16 cellular contexts compared by ENCODE assay signal in genomic region chr4:185099024-185099682, GRCh38. TPM values are rescaled to one million over a fixed set of nuclear protein-coding genes. Genes with fewer than 3 reads are reported as not detected.
A peak's percentile ranks its signal among the peaks of the same experiment; 100 is the strongest.
DNase-seq lines count a peak whose midpoint lies in the region; TF ChIP-seq lines count a peak whose summit lies in the region.
"Had no signal": no experiment of that assay in that cellular context is flagged by ENCODE, and none has a peak within 500 bp of the region (broad histone marks: within the 10 kb centered on the region; RNA-seq: fewer than 3 reads in every experiment).

No MANE protein-coding gene starts in this region.

- H3K4me3 ChIP-seq in SJCRH30 (no peak overlapping the region), fibroblast of pulmonary artery (replicated peaks; ENCODE audit: low read depth, low read length) (no peak overlapping the region), mesendoderm (ENCODE audit: low read length) (no peak overlapping the region), SK-N-SH (ENCODE audit: low read depth in 2 of 2, low read length in 1 of 2) (no peak overlapping the region)
- H3K4me3 ChIP-seq: A549 had no signal

- no peak overlapping the region for H4K8ac ChIP-seq in mesendoderm (ENCODE audit: low read depth, low read length)

- H3K4me2 ChIP-seq in mesendoderm (ENCODE audit: low read length) (no peak overlapping the region), SK-N-SH (no peak overlapping the region)
- H3K4me2 ChIP-seq: A549 had no signal

- no peak overlapping the region for H2AFZ ChIP-seq in SK-N-SH (ENCODE audit: low read depth)

- TF ChIP-seq CTCF in fibroblast of pulmonary artery (IDR thresholded peaks at IDR 0.05; ENCODE audit: low read length, missing control alignments) (peak; percentile 25), SK-N-SH (IDR thresholded peaks at IDR 0.05) (no peak)

- H3K9ac ChIP-seq in mesendoderm (ENCODE audit: low read length), result no peak overlapping the region
- no peak overlapping the region for H3K9ac ChIP-seq in SK-N-SH

- POLR2A ChIA-PET in SK-N-SH (lab: Yijun Ruan, JAX), result no interaction called here

- H2BK120ac ChIP-seq in mesendoderm (ENCODE audit: low read depth, low read length), result no peak overlapping the region

- H3K27ac ChIP-seq in SJCRH30 (no peak overlapping the region), mesendoderm (ENCODE audit: low read depth, low read length) (no peak overlapping the region), SK-N-SH (ENCODE audit: low read depth in 2 of 2, low read length in 1 of 2) (no peak overlapping the region)
- H3K27ac ChIP-seq: A549 had no signal

- CTCF ChIA-PET in SK-N-SH (lab: Yijun Ruan, JAX), result interaction anchor here (1.2 to 9.6 kb wide), 12 partner anchors 9 to 835 kb away, joined by 3 to 157 read pairs (median 4); partner anchors contain the start of gene SLC25A4

- no peak overlapping the region for H4K5ac ChIP-seq in mesendoderm (ENCODE audit: low read length)

- H3K4me1 ChIP-seq in SJCRH30, result peaks cover 11% of the 10 kb centered on the region
- H3K4me1 ChIP-seq in mesendoderm (ENCODE audit: control insufficient read depth, low read depth, low read length), result no peaks in the 10 kb centered on the region
- H3K4me1 ChIP-seq in SK-N-SH (ENCODE audit: control insufficient read depth in 1 of 2, insufficient read depth in 2 of 2, low read depth in 1 of 2, low read length in 1 of 2), result peaks cover 0 to 16% of the 10 kb centered on the region in 2 experiments; a peak in 1 of 4 replicates
- H3K4me1 ChIP-seq: A549 had no signal

- no peak overlapping the region for H3K56ac ChIP-seq in mesendoderm (ENCODE audit: low read length)

- H3K18ac ChIP-seq in mesendoderm (ENCODE audit: low read length), result no peak overlapping the region

- H3F3A ChIP-seq in SK-N-SH (replicated peaks; ENCODE audit: insufficient read depth), result no peaks in the 10 kb centered on the region

- H3K4ac ChIP-seq in mesendoderm (ENCODE audit: low read depth, low read length), result no peak overlapping the region

- H3K79me1 ChIP-seq in mesendoderm (ENCODE audit: low read length), result no peaks in the 10 kb centered on the region

- no peak overlapping the region for H2BK15ac ChIP-seq in mesendoderm (replicated peaks; ENCODE audit: low read depth)

- no peaks in the 10 kb centered on the region for H3K79me2 ChIP-seq in mesendoderm (ENCODE audit: control insufficient read depth, insufficient read depth, low read length)
- H3K79me2 ChIP-seq in SK-N-SH (ENCODE audit: insufficient read depth), result no peaks in the 10 kb centered on the region

- no peak overlapping the region for H2BK5ac ChIP-seq in mesendoderm (ENCODE audit: low read length)

- H3K9me3 ChIP-seq in SJCRH30 (replicated peaks) (no peaks in the 10 kb centered on the region), SK-N-SH (no peaks in the 10 kb centered on the region)
- H3K9me3 ChIP-seq: A549 had no signal

- H2AK5ac ChIP-seq in mesendoderm (ENCODE audit: low read length), result no peak overlapping the region

- H3K27me3 ChIP-seq in SJCRH30, result no peaks in the 10 kb centered on the region; the same call in 1 of the 2 replicates
- H3K27me3 ChIP-seq in mesendoderm (ENCODE audit: insufficient read depth, low read length, poor library complexity), result no peaks in the 10 kb centered on the region
- no peaks in the 10 kb centered on the region; the same call in 1 of the 2 replicates for H3K27me3 ChIP-seq in SK-N-SH (ENCODE audit: insufficient read depth)

- H4K20me1 ChIP-seq in SK-N-SH (ENCODE audit: insufficient read depth), result no peaks in the 10 kb centered on the region

- H3K9me2 ChIP-seq in SK-N-SH, result no peaks in the 10 kb centered on the region

- TF ChIP-seq EP300 in SK-N-SH (IDR thresholded peaks at IDR 0.05; ENCODE audit: borderline replicate concordance in 1 of 2, low read depth in 1 of 2, low read length in 1 of 2), result no peak

- H3K36me3 ChIP-seq in SJCRH30 (no peaks in the 10 kb centered on the region), mesendoderm (ENCODE audit: control insufficient read depth, insufficient read depth, low read length) (no peaks in the 10 kb centered on the region), SK-N-SH (replicated peaks in 1 of 2; ENCODE audit: control insufficient read depth in 1 of 2, insufficient read depth in 2 of 2, low read length in 1 of 2) (no peaks in the 10 kb centered on the region)

- WGBS in mesendoderm (ENCODE audit: extremely low coverage, insufficient coverage, low lambda C conversion rate), result no CpG with 5 or more reads among the region's 8 CpGs
- 57% methylated on average over 4 of the region's 8 CpGs for WGBS in SK-N-SH (ENCODE audit: low lambda C conversion rate)

- no peak for TF ChIP-seq RAD21 in SK-N-SH (IDR thresholded peaks at IDR 0.05; ENCODE audit: low read length)

- H3K23ac ChIP-seq in mesendoderm (ENCODE audit: low read length), result no peak overlapping the region

- DNase-seq in ELF-1 (ENCODE audit: low read depth, low spot score), result peak; percentile 59
- DNase-seq in SJCRH30, result peak; percentile 11 to 28
- DNase-seq in fibroblast of pulmonary artery (ENCODE audit: low read depth), result peak; percentile 30
- DNase-seq in mesendoderm, result peak; percentile 49
- no peak for DNase-seq in SK-N-SH
- DNase-seq in nucleus accumbens (lab: John Stamatoyannopoulos, UW), result no peak
- no peak for DNase-seq in activated CD4-positive, CD25-positive, alpha-beta regulatory T cell (lab: John Stamatoyannopoulos, UW)
- DNase-seq: DMS53, GF-D8, Kasumi-1, NCI-H1694, NCI-H2081 treated with DMSO at 0.1 percent for 48 hours, NCI-H2171 treated with DMSO at 0.1 percent for 48 hours, NCI-H524 treated with DMSO at 0.1 percent for 48 hours, OCI-M1 had no signal

TF ChIP-seq in SK-N-SH, 30 proteins besides CTCF, POLR2A, EP300 and RAD21:
- no peak for TF ChIP-seq USF2 (IDR thresholded peaks at IDR 0.05; ENCODE audit: borderline replicate concordance, low read depth, low read length)
- no peak for TF ChIP-seq MEF2A (IDR thresholded peaks at IDR 0.05; ENCODE audit: borderline replicate concordance, low read depth)
- TF ChIP-seq RCOR1 (IDR thresholded peaks at IDR 0.05; ENCODE audit: low read length), result no peak
- no peak for TF ChIP-seq IRF3 (IDR thresholded peaks at IDR 0.05; ENCODE audit: low read depth, low read length)
- TF ChIP-seq SMC3 (IDR thresholded peaks at IDR 0.05; ENCODE audit: low read depth, low read length), result no peak
- no peak for TF ChIP-seq TCF12 (IDR thresholded peaks at IDR 0.05)

RNA-seq across cellular contexts. Expression of gene SLC25A4, which starts 43.9 kb away (rescaled TPM):
- 11.0 and 16.0 TPM in 2 replicates for total RNA-seq in SJCRH30 (2014; rRNA removed; shearing (Covaris generic))
- 13.9 TPM for polyA plus RNA-seq in mesendoderm (2013, experiment 1 of 2)
- polyA plus RNA-seq in mesendoderm (2013, experiment 2 of 2), result 14.2 TPM
- 36.2 and 40.5 TPM in 2 replicates for polyA plus RNA-seq in SK-N-SH (2012; rRNA removed)
- 35.0 and 37.8 TPM in 2 replicates for polyA plus RNA-seq in SK-N-SH (2012; cell fraction: cytosol; rRNA removed)
- 54.9 and 60.3 TPM in 2 replicates for polyA plus RNA-seq in SK-N-SH (2012; cell fraction: nucleus; rRNA removed)

Comparison
In these comparisons a context has a peak if more than half of its experiments do, and no peak if none do; other contexts are left out.
1. DNase-seq: peak in ELF-1 (single experiment), SJCRH30 (2 of 2), fibroblast of pulmonary artery (single experiment) and mesendoderm (single experiment); none in SK-N-SH (single experiment), nucleus accumbens (0 of 56) and activated CD4-positive, CD25-positive, alpha-beta regulatory T cell (0 of 4).